Comparison of ENCODE assay signal across 16 cellular contexts in the genomic region with DNA sequence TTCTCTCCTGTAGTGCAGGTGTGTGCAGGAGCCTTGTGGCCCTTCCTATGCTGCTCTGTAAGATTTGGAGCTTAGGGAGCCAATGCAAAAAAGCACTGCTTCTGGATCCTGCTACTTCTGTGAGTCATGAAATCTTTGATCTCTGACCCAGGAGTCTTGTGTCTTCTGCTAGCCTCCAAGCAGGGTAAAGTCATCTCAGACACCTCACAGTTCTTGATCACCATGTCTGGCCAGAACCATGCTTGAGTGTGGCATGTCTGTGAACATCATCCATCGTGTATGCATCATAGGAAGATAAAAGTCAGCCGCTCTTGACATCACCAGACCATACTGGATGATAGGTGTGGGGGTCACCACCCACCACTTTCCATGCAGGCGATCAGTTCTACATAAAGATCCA.
DNase-seq lines count a peak whose midpoint lies in the region; ATAC-seq and TF ChIP-seq lines count a peak whose summit lies in the region.
"Had no signal": no experiment of that assay in that cellular context is flagged by ENCODE, and none has a peak within 500 bp of the region (broad histone marks: within the 10 kb centered on the region; RNA-seq: fewer than 3 reads in every experiment).

No MANE protein-coding gene starts in this region.

- H3K27ac Mint-ChIP-seq in activated CD8-positive, alpha-beta T cell treated with anti-CD3 and anti-CD28 coated beads for 36 hours, result no peak overlapping the region
- H3K27ac Mint-ChIP-seq in activated CD8-positive, alpha-beta T cell treated with anti-CD3 and anti-CD28 coated beads, Interleukin-2, amount 10 ng/mL, durations not matched to agents 7 days and 5 days, result no peak overlapping the region
- H3K27ac Mint-ChIP-seq in activated naive CD4-positive, alpha-beta T cell treated with anti-CD3 and anti-CD28 coated beads, Interleukin-2, amount 50 U/mL, for 72 hours, result no peak overlapping the region
- no peak overlapping the region for H3K27ac Mint-ChIP-seq in activated T-helper 17 cell treated with anti-CD3 and anti-CD28 coated beads, Interleukin-2, amount 50 U/mL, for 72 hours
- no peak overlapping the region for H3K27ac Mint-ChIP-seq in stimulated activated effector memory CD8-positive, alpha-beta T cell treated with anti-CD3 and anti-CD28 coated beads, Interleukin-12 subunit alpha, Interleukin-12 subunit beta, amount 100 ng/mL, for 72 hours
- H3K27ac Mint-ChIP-seq in Caco-2 (ENCODE audit: unreplicated experiment), result no peak overlapping the region
- H3K27ac Mint-ChIP-seq: CD4-positive, alpha-beta memory T cell; HFFc6 had no signal

- POLR2A ChIA-PET in activated CD8-positive, alpha-beta T cell treated with anti-CD3 and anti-CD28 coated beads for 36 hours (lab: Charles Lee), result interaction anchor here (0.6 kb wide), 1 partner anchor 12 kb away, joined by 3 read pairs; no protein-coding TSS in a partner anchor
- POLR2A ChIA-PET in activated CD8-positive, alpha-beta T cell treated with anti-CD3 and anti-CD28 coated beads, Interleukin-2, amount 10 ng/mL, durations not matched to agents 7 days and 5 days (lab: Charles Lee), result interaction anchor here (0.6 kb wide), 2 partner anchors 1017 to 1623 kb away, joined by 3 read pairs; no protein-coding TSS in a partner anchor
- POLR2A ChIA-PET in Caco-2 (lab: Charles Lee), result no interaction called here

- peaks cover 2% of the 10 kb centered on the region for H3K9me3 Mint-ChIP-seq in activated CD8-positive, alpha-beta T cell treated with anti-CD3 and anti-CD28 coated beads for 36 hours
- no peaks in the 10 kb centered on the region for H3K9me3 Mint-ChIP-seq in activated CD8-positive, alpha-beta T cell treated with anti-CD3 and anti-CD28 coated beads, Interleukin-2, amount 10 ng/mL, durations not matched to agents 7 days and 5 days (ENCODE audit: insufficient read depth)
- peaks cover 4 to 10% of the 10 kb centered on the region in 2 donors for H3K9me3 Mint-ChIP-seq in activated naive CD4-positive, alpha-beta T cell treated with anti-CD3 and anti-CD28 coated beads, Interleukin-2, amount 50 U/mL, for 72 hours
- no peaks in the 10 kb centered on the region for H3K9me3 Mint-ChIP-seq in activated T-helper 17 cell treated with anti-CD3 and anti-CD28 coated beads, Interleukin-2, amount 50 U/mL, for 72 hours
- H3K9me3 Mint-ChIP-seq in stimulated activated effector memory CD8-positive, alpha-beta T cell treated with anti-CD3 and anti-CD28 coated beads, Interleukin-12 subunit alpha, Interleukin-12 subunit beta, amount 100 ng/mL, for 72 hours, result no peaks in the 10 kb centered on the region
- no peaks in the 10 kb centered on the region for H3K9me3 Mint-ChIP-seq in Caco-2 (ENCODE audit: unreplicated experiment)

- no peaks in the 10 kb centered on the region for H3K27me3 ChIP-seq in Caco-2 (replicated peaks; ENCODE audit: control insufficient read depth, insufficient read depth, low read length)

- no peak overlapping the region for H3K4me3 Mint-ChIP-seq in activated CD8-positive, alpha-beta T cell treated with anti-CD3 and anti-CD28 coated beads for 36 hours
- H3K4me3 Mint-ChIP-seq in activated CD8-positive, alpha-beta T cell treated with anti-CD3 and anti-CD28 coated beads, Interleukin-2, amount 10 ng/mL, durations not matched to agents 7 days and 5 days, result no peak overlapping the region
- H3K4me3 Mint-ChIP-seq in activated T-helper 17 cell treated with anti-CD3 and anti-CD28 coated beads, Interleukin-2, amount 50 U/mL, for 72 hours, result no peak overlapping the region
- H3K4me3 Mint-ChIP-seq in stimulated activated effector memory CD8-positive, alpha-beta T cell treated with anti-CD3 and anti-CD28 coated beads, Interleukin-12 subunit alpha, Interleukin-12 subunit beta, amount 100 ng/mL, for 72 hours, result no peak overlapping the region
- H3K4me3 Mint-ChIP-seq in Caco-2 (ENCODE audit: unreplicated experiment), result no peak overlapping the region
- H3K4me3 Mint-ChIP-seq: CD4-positive, alpha-beta memory T cell; HFFc6 had no signal

- H3K4me1 ChIP-seq in Caco-2, result no peaks in the 10 kb centered on the region
- H3K4me1 ChIP-seq: HAP-1 had no signal

- CTCF ChIA-PET in activated CD8-positive, alpha-beta T cell treated with anti-CD3 and anti-CD28 coated beads for 36 hours (lab: Charles Lee), result no interaction called here
- CTCF ChIA-PET in activated CD8-positive, alpha-beta T cell treated with anti-CD3 and anti-CD28 coated beads, Interleukin-2, amount 10 ng/mL, durations not matched to agents 7 days and 5 days (lab: Charles Lee), result no interaction called here
- CTCF ChIA-PET in Caco-2 (lab: Charles Lee), result no interaction called here

- no peak for TF ChIP-seq CTCF in activated CD8-positive, alpha-beta T cell treated with anti-CD3 and anti-CD28 coated beads for 36 hours (IDR thresholded peaks at IDR 0.05)
- no peak for TF ChIP-seq CTCF in Caco-2 (IDR thresholded peaks at IDR 0.05; ENCODE audit: insufficient read depth in 1 of 2, low read depth in 1 of 2, low read length in 1 of 2, severe bottlenecking in 1 of 2, unreplicated experiment in 1 of 2)

- H3K9me3 ChIP-seq in Caco-2, result no peaks in the 10 kb centered on the region; the same call in 1 of the 2 replicates

- no peak overlapping the region for H3K4me3 ChIP-seq in Caco-2 (ENCODE audit: low read depth, low read length)
- H3K4me3 ChIP-seq: HAP-1 had no signal

- ATAC-seq in activated CD8-positive, alpha-beta T cell treated with anti-CD3 and anti-CD28 coated beads for 36 hours, result peak; percentile 47
- ATAC-seq in activated CD8-positive, alpha-beta T cell treated with anti-CD3 and anti-CD28 coated beads, Interleukin-2, amount 10 ng/mL, durations not matched to agents 7 days and 5 days, result no peak
- peak; percentile 55 to 72 for ATAC-seq in activated naive CD4-positive, alpha-beta T cell treated with anti-CD3 and anti-CD28 coated beads, Interleukin-2, amount 50 U/mL, for 72 hours
- peak; percentile 51 for ATAC-seq in activated T-helper 17 cell treated with anti-CD3 and anti-CD28 coated beads, Interleukin-2, amount 50 U/mL, for 72 hours (replicated peaks)
- ATAC-seq in stimulated activated effector memory CD8-positive, alpha-beta T cell treated with anti-CD3 and anti-CD28 coated beads, Interleukin-12 subunit alpha, Interleukin-12 subunit beta, amount 100 ng/mL, for 72 hours, result peak; percentile 48

- intact Hi-C loops in activated CD8-positive, alpha-beta T cell treated with anti-CD3 and anti-CD28 coated beads for 36 hours (cut with micrococcal nuclease), result no loop called here
- intact Hi-C loops in Caco-2 (cut with micrococcal nuclease; ENCODE audit: unreplicated experiment), result no loop called here

- no peaks in the 10 kb centered on the region for H3K36me3 Mint-ChIP-seq in activated CD8-positive, alpha-beta T cell treated with anti-CD3 and anti-CD28 coated beads for 36 hours (ENCODE audit: low read depth)
- peaks cover 2% of the 10 kb centered on the region for H3K36me3 Mint-ChIP-seq in activated CD8-positive, alpha-beta T cell treated with anti-CD3 and anti-CD28 coated beads, Interleukin-2, amount 10 ng/mL, durations not matched to agents 7 days and 5 days (ENCODE audit: low read depth)
- H3K36me3 Mint-ChIP-seq in activated naive CD4-positive, alpha-beta T cell treated with anti-CD3 and anti-CD28 coated beads, Interleukin-2, amount 50 U/mL, for 72 hours, result peaks cover 5 to 15% of the 10 kb centered on the region in 2 donors
- no peaks in the 10 kb centered on the region for H3K36me3 Mint-ChIP-seq in activated T-helper 17 cell treated with anti-CD3 and anti-CD28 coated beads, Interleukin-2, amount 50 U/mL, for 72 hours (ENCODE audit: low read depth)
- H3K36me3 Mint-ChIP-seq in stimulated activated effector memory CD8-positive, alpha-beta T cell treated with anti-CD3 and anti-CD28 coated beads, Interleukin-12 subunit alpha, Interleukin-12 subunit beta, amount 100 ng/mL, for 72 hours, result no peaks in the 10 kb centered on the region
- H3K36me3 Mint-ChIP-seq in Caco-2 (ENCODE audit: insufficient read depth, unreplicated experiment), result no peaks in the 10 kb centered on the region
- H3K36me3 Mint-ChIP-seq: CD4-positive, alpha-beta memory T cell had no signal

- no peak for DNase-seq in activated CD8-positive, alpha-beta T cell treated with anti-CD3 and anti-CD28 coated beads for 36 hours
- no peak for DNase-seq in activated CD8-positive, alpha-beta T cell treated with anti-CD3 and anti-CD28 coated beads, Interleukin-2, amount 10 ng/mL, durations not matched to agents 7 days and 5 days
- DNase-seq in activated naive CD4-positive, alpha-beta T cell treated with anti-CD3 and anti-CD28 coated beads, Interleukin-2, amount 50 U/mL, for 72 hours (ENCODE audit: low spot score in 2 of 2), result no peak
- DNase-seq in activated naive CD4-positive, alpha-beta T cell treated with anti-CD3 and anti-CD28 coated beads, Interleukin-2, amount 50 U/mL, for 16 hours, result no peak
- DNase-seq in stimulated activated effector memory CD8-positive, alpha-beta T cell treated with anti-CD3 and anti-CD28 coated beads, Interleukin-12 subunit alpha, Interleukin-12 subunit beta, amount 100 ng/mL, for 72 hours (ENCODE audit: low spot score in 2 of 2), result no peak
- DNase-seq in Caco-2, result no peak
- DNase-seq: 8988T; C1 segment of cervical spinal cord; CD4-positive, alpha-beta memory T cell; COR-L47; DMS153; DND-41; GOT3; HFFc6 had no signal

- no TSS peak for BruUV-seq in Caco-2 (replicated peaks; lab: Mats Ljungman, UMichigan)

- H3K36me3 ChIP-seq in Caco-2 (ENCODE audit: control insufficient read depth, insufficient read depth, low read length), result no peaks in the 10 kb centered on the region
- H3K36me3 ChIP-seq: HAP-1 had no signal

- H3K27me3 Mint-ChIP-seq in activated CD8-positive, alpha-beta T cell treated with anti-CD3 and anti-CD28 coated beads for 36 hours, result no peaks in the 10 kb centered on the region
- H3K27me3 Mint-ChIP-seq in activated CD8-positive, alpha-beta T cell treated with anti-CD3 and anti-CD28 coated beads, Interleukin-2, amount 10 ng/mL, durations not matched to agents 7 days and 5 days (ENCODE audit: low read depth), result peaks cover 6% of the 10 kb centered on the region
- no peaks in the 10 kb centered on the region for H3K27me3 Mint-ChIP-seq in activated T-helper 17 cell treated with anti-CD3 and anti-CD28 coated beads, Interleukin-2, amount 50 U/mL, for 72 hours
- H3K27me3 Mint-ChIP-seq in Caco-2 (ENCODE audit: insufficient read depth, unreplicated experiment), result peaks cover 5% of the 10 kb centered on the region
- H3K27me3 Mint-ChIP-seq: CD4-positive, alpha-beta memory T cell had no signal

- H3K4me1 Mint-ChIP-seq in activated CD8-positive, alpha-beta T cell treated with anti-CD3 and anti-CD28 coated beads for 36 hours (ENCODE audit: low read depth), result peaks cover 5% of the 10 kb centered on the region
- no peaks in the 10 kb centered on the region for H3K4me1 Mint-ChIP-seq in activated CD8-positive, alpha-beta T cell treated with anti-CD3 and anti-CD28 coated beads, Interleukin-2, amount 10 ng/mL, durations not matched to agents 7 days and 5 days (ENCODE audit: low read depth)
- no peaks in the 10 kb centered on the region for H3K4me1 Mint-ChIP-seq in activated T-helper 17 cell treated with anti-CD3 and anti-CD28 coated beads, Interleukin-2, amount 50 U/mL, for 72 hours
- H3K4me1 Mint-ChIP-seq in stimulated activated effector memory CD8-positive, alpha-beta T cell treated with anti-CD3 and anti-CD28 coated beads, Interleukin-12 subunit alpha, Interleukin-12 subunit beta, amount 100 ng/mL, for 72 hours, result peaks cover 5% of the 10 kb centered on the region
- H3K4me1 Mint-ChIP-seq in Caco-2 (ENCODE audit: low read depth, unreplicated experiment), result no peaks in the 10 kb centered on the region
